13 cellular contexts compared by ENCODE assay signal in the genomic region with DNA sequence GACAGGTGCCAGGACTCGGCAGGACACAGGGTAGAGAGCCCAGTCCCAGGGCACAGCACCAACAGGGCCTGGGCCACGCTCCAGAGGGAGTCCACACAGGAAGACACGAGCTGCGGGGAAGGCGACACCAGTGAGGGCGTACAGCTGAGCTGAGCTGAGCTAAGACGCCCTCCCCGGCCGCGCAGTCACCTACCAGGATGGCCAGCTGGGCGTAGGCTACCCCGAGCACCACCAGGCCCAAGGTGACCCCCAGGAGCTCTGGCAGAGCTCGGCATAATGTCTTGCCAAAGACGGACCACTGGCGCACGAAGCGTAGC. TPM values are rescaled to one million over a fixed set of nuclear protein-coding genes. Genes with fewer than 3 reads are reported as not detected.
DNase-seq lines count a peak whose midpoint lies in the region; ATAC-seq and TF ChIP-seq lines count a peak whose summit lies in the region.
"Had no signal": no experiment of that assay in that cellular context is flagged by ENCODE, and none has a peak within 500 bp of the region (broad histone marks: within the 10 kb centered on the region; RNA-seq: fewer than 3 reads in every experiment).

No MANE protein-coding gene starts in this region.

- H3K4me1 ChIP-seq in Peyer's patch (peaks cover 0 to 30% (median 0%) of the 10 kb centered on the region in 4 donors), cardiac muscle cell (ENCODE audit: low read depth) (peaks cover 10% of the 10 kb centered on the region), lung (ENCODE audit: control insufficient read depth in 2 of 2, insufficient read depth in 2 of 2, low read length in 2 of 2) (peaks cover 0 to 3% of the 10 kb centered on the region in 2 donors), mesenchymal stem cell (ENCODE audit: control insufficient read depth, insufficient read depth, low read depth, low read length) (peaks cover 48% of the 10 kb centered on the region)

- H3K9me3 ChIP-seq in Peyer's patch (no peaks in the 10 kb centered on the region), cardiac muscle cell (ENCODE audit: low read depth) (no peaks in the 10 kb centered on the region), lung (ENCODE audit: control insufficient read depth in 2 of 2, insufficient read depth in 1 of 2, low read length in 1 of 2) (peaks cover 0 to 1% of the 10 kb centered on the region in 2 donors), mesenchymal stem cell (ENCODE audit: control insufficient read depth, low read length) (no peaks in the 10 kb centered on the region)

- no peak overlapping the region for H3K18ac ChIP-seq in mesenchymal stem cell (ENCODE audit: low read depth in 1 of 2, low read length in 2 of 2)

- H3K27me3 ChIP-seq in Peyer's patch = no peaks in the 10 kb centered on the region
- H3K27me3 ChIP-seq in cardiac muscle cell = no peaks in the 10 kb centered on the region
- H3K27me3 ChIP-seq in lung (ENCODE audit: control insufficient read depth, insufficient read depth) = no peaks in the 10 kb centered on the region
- no peaks in the 10 kb centered on the region for H3K27me3 ChIP-seq in mesenchymal stem cell (ENCODE audit: control insufficient read depth in 1 of 2, insufficient read depth in 1 of 2, low read length in 2 of 2)

- H2AK5ac ChIP-seq in mesenchymal stem cell (ENCODE audit: low read length, severe bottlenecking) = no peak overlapping the region

- TF ChIP-seq POLR2A in Peyer's patch (IDR thresholded peaks at IDR 0.05) = no peak

- H3K27ac ChIP-seq in Peyer's patch (peak overlapping the region; percentile 42 to 90 (median 78)), cardiac muscle cell (peak overlapping the region; percentile 2), lung (ENCODE audit: low read depth in 1 of 2, low read length in 1 of 2) (peak overlapping the region; percentile 38 to 40), temporal lobe (ENCODE audit: low read depth, low read length) (peak overlapping the region; percentile 38), mesenchymal stem cell (ENCODE audit: low read length, poor library complexity, severe bottlenecking) (no peak overlapping the region)

- no peak overlapping the region for H3K23ac ChIP-seq in mesenchymal stem cell (ENCODE audit: low read length in 2 of 2)

- ATAC-seq in lung (ENCODE audit: insufficient read depth, low FRiP score) (no peak), HG02885 (IDR thresholded peaks at IDR 0.05; ENCODE audit: poor library complexity, unreplicated experiment) (no peak)

- H2BK120ac ChIP-seq in mesenchymal stem cell (ENCODE audit: low read depth, low read length) = no peak overlapping the region

- H3K14ac ChIP-seq in mesenchymal stem cell (ENCODE audit: low read length in 2 of 2) = no peak overlapping the region

- H3K9ac ChIP-seq in mesenchymal stem cell (ENCODE audit: low read length) = no peak overlapping the region

- no peak for TF ChIP-seq CTCF in Peyer's patch (IDR thresholded peaks at IDR 0.05)
- no peak for TF ChIP-seq CTCF in cardiac muscle cell (IDR thresholded peaks at IDR 0.05; ENCODE audit: low read depth, low read length)
- no peak for TF ChIP-seq CTCF in lung (IDR thresholded peaks at IDR 0.05; ENCODE audit: control extremely low read depth, extremely low read depth)

- no peak overlapping the region for H2AFZ ChIP-seq in mesenchymal stem cell (ENCODE audit: low read depth, low read length)

- no peak overlapping the region for H2BK15ac ChIP-seq in mesenchymal stem cell (ENCODE audit: low read depth, poor library complexity, severe bottlenecking)

- H2BK12ac ChIP-seq in mesenchymal stem cell (ENCODE audit: low read length in 2 of 2) = no peak overlapping the region

- H4K8ac ChIP-seq in mesenchymal stem cell (ENCODE audit: low read length) = no peak overlapping the region

- WGBS in lung, 2 donors = 87 to 92% methylated on average over 16 to 17 of the region's 17 CpGs
- 96% methylated on average over 17 of the region's 17 CpGs for WGBS in mesenchymal stem cell

- H3K36me3 ChIP-seq in Peyer's patch (peaks cover 0 to 83% (median 0%) of the 10 kb centered on the region in 3 donors), cardiac muscle cell (peaks cover 9% of the 10 kb centered on the region), lung (ENCODE audit: control insufficient read depth in 2 of 2, insufficient read depth in 2 of 2, low read length in 2 of 2) (peaks cover 11 to 84% of the 10 kb centered on the region in 2 donors), mesenchymal stem cell (ENCODE audit: control insufficient read depth in 1 of 2, insufficient read depth in 2 of 2, low read depth in 1 of 2, low read length in 2 of 2) (peaks cover 75 to 94% of the 10 kb centered on the region in 2 experiments)

- peak overlapping the region in 3 of 4 donors; percentile 30 to 48 (median 37) for H3K4me3 ChIP-seq in Peyer's patch
- H3K4me3 ChIP-seq in cardiac muscle cell = no peak overlapping the region
- H3K4me3 ChIP-seq in lung = no peak overlapping the region
- no peak overlapping the region for H3K4me3 ChIP-seq in mesenchymal stem cell (ENCODE audit: insufficient read depth in 1 of 2, low read depth in 1 of 2, low read length in 2 of 2)

- H3K4ac ChIP-seq in mesenchymal stem cell (ENCODE audit: low read depth in 1 of 2, low read length in 2 of 2) = peak overlapping the region in 1 of 2 experiments; percentile 9

- peaks cover 9% of the 10 kb centered on the region for H3K79me1 ChIP-seq in mesenchymal stem cell (replicated peaks; ENCODE audit: low read length, poor library complexity, severe bottlenecking)

- no peak overlapping the region for H3K4me2 ChIP-seq in mesenchymal stem cell (ENCODE audit: low read length, poor library complexity, severe bottlenecking)

- H4K91ac ChIP-seq in mesenchymal stem cell (ENCODE audit: low read length) = no peak overlapping the region

- DNase-seq in Peyer's patch = no peak
- no peak for DNase-seq in cardiac muscle cell (ENCODE audit: low read depth in 1 of 2, low spot score in 1 of 2)
- DNase-seq in lung (ENCODE audit: low spot score) = no peak
- no peak for DNase-seq in activated CD8-positive, alpha-beta memory T cell treated with anti-CD3 and anti-CD28 coated beads for 24 hours
- DNase-seq in HPDE6-E6E7 (ENCODE audit: extremely low spot score) = no peak
- no peak for DNase-seq in mesenchymal stem cell
- DNase-seq: activated T-cell treated with anti-CD3 and anti-CD28 coated beads, Interleukin-2, amount 50 U/mL, for 4 hours; aorta; GF-D8; SW 1271 had no signal

- no peak overlapping the region for H2BK5ac ChIP-seq in mesenchymal stem cell (ENCODE audit: low read depth, low read length, poor library complexity, severe bottlenecking)

RNA-seq across cellular contexts. Expression of a gene that starts 42.7 kb away (rescaled TPM):
- total RNA-seq in Peyer's patch (100 to 1,000 TPM in 3 of 4 donors, 10 to 100 TPM in 1; 98.4 to 220 (median 141) TPM), cardiac muscle cell (103 and 152 TPM in 2 replicates), lung (100 to 1,000 TPM in 1 of 2 donors, 10 to 100 TPM in 1; 93.4 to 146 TPM), temporal lobe (51.1 TPM)
- polyA plus RNA-seq in cardiac muscle cell (123 and 142 TPM in 2 replicates), lung (10 to 100 TPM; 36.5 to 51.9 TPM)
- polyA plus RNA-seq in mesenchymal stem cell (2013, experiment 1 of 2) = 55.7 TPM
- polyA plus RNA-seq in mesenchymal stem cell (2013, experiment 2 of 2) = 59.1 TPM

RNA-seq across cellular contexts. Expression of a gene that starts 42.8 kb away (rescaled TPM):
- total RNA-seq in Peyer's patch = 10 to 100 TPM; 14.9 to 28.8 (median 19.9) TPM
- total RNA-seq in cardiac muscle cell = 61.1 and 61.3 TPM in 2 replicates
- polyA plus RNA-seq in cardiac muscle cell = 51.3 and 62.7 TPM in 2 replicates
- 10 to 100 TPM; 19.3 to 37.8 TPM for total RNA-seq in lung
- polyA plus RNA-seq in lung = 10 to 100 TPM; 20.4 to 43.5 TPM
- 19.4 TPM for total RNA-seq in temporal lobe
- 16.3 TPM for polyA plus RNA-seq in mesenchymal stem cell (2013, experiment 1 of 2)
- 16.9 TPM for polyA plus RNA-seq in mesenchymal stem cell (2013, experiment 2 of 2)

RNA-seq across cellular contexts. Expression of a gene that starts 45.3 kb away (rescaled TPM):
- total RNA-seq in Peyer's patch (100 to 1,000 TPM in 3 of 4 donors, 10 to 100 TPM in 1; 64.6 to 305 (median 188) TPM), cardiac muscle cell (115 and 206 TPM in 2 replicates), lung (100 to 1,000 TPM in 1 of 2 donors, 10 to 100 TPM in 1; 82.9 to 128 TPM), temporal lobe (77.7 TPM)
- polyA plus RNA-seq in cardiac muscle cell (49.9 and 55.3 TPM in 2 replicates), lung (10 to 100 TPM; 39.1 to 46.3 TPM)
- 32.8 TPM for polyA plus RNA-seq in mesenchymal stem cell (2013, experiment 1 of 2)
- polyA plus RNA-seq in mesenchymal stem cell (2013, experiment 2 of 2) = 28.4 TPM

RNA-seq across cellular contexts. Expression of a gene that starts 58.0 kb away (rescaled TPM):
- total RNA-seq in Peyer's patch = 10 to 100 TPM; 17.9 to 33.8 (median 24.3) TPM
- total RNA-seq in cardiac muscle cell = 5.0 and 6.5 TPM in 2 replicates
- 12.1 and 16.7 TPM in 2 replicates for polyA plus RNA-seq in cardiac muscle cell
- under 1 TPM; 0.48 to 0.95 TPM for total RNA-seq in lung
- 1 to 10 TPM in 1 of 2 donors, under 1 TPM in 1; 0.30 to 1.0 TPM for polyA plus RNA-seq in lung
- 4.4 TPM for total RNA-seq in temporal lobe
- 4.7 TPM for polyA plus RNA-seq in mesenchymal stem cell (2013, experiment 1 of 2)
- 4.4 TPM for polyA plus RNA-seq in mesenchymal stem cell (2013, experiment 2 of 2)
- total RNA-seq: activated T-cell treated with anti-CD3 and anti-CD28 coated beads, Interleukin-2, amount 50 U/mL, for 4 hours; CD4-positive, CD25-positive, alpha-beta regulatory T cell had no signal

Comparison
In these comparisons a context has a peak if more than half of its experiments do, and no peak if none do; other contexts are left out.
1. H3K4me3 ChIP-seq: peak in Peyer's patch (3 of 4); none in cardiac muscle cell (single experiment), lung (single experiment) and mesenchymal stem cell (0 of 2).